In the genomic region with DNA sequence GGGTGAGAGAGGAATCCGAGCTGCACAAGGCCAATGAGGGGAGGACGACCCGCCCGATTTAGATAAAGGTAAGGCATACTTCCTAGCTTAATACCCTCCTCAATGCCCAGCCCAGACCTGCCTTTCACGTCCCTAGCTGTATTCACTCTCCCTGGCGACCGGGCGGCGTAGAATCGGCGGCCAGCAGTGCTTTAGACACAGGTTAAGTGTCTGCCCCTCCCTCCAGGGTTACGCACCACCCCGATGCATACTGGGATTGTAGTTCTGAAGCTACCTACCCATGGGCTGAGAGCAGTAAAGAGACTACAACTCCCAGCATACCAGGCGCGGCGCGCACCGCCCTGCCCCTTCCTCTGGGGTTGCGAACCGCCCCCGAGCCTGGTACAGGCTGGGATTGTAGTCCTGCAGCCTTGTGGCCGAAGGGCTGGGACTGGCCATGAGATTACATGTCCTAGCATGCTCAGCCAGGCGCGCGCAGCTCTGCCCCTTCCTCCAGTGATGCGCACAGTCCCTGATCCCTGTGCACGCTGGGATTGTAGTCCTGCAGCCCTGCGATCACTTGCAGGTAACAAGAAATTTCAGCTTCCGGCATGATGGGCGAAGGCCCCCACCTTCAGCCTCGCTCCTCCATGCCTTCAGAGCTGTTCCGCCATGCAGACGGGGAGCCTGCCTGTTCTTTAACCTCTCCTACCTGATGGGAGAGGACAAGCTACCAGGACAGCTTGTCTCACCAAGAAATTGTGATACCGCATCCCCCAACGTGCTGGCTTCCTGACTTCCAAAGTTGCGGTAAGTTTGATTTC, we compare ENCODE assay signal across 8 cellular contexts. TPM values are rescaled to one million over a fixed set of nuclear protein-coding genes. Genes with fewer than 3 reads are reported as not detected.
DNase-seq lines count a peak whose midpoint lies in the region; ATAC-seq and TF ChIP-seq lines count a peak whose summit lies in the region.

No MANE protein-coding gene starts in this region.

- H3K36me3 ChIP-seq in endodermal cell (ENCODE audit: control insufficient read depth, insufficient read depth, low read length) = peaks cover 14% of the 10 kb centered on the region
- no peaks in the 10 kb centered on the region for H3K36me3 ChIP-seq in mesendoderm (ENCODE audit: control insufficient read depth, insufficient read depth, low read length)

- H3K4me3 ChIP-seq in endodermal cell (ENCODE audit: low read length) = peak overlapping the region; percentile 91
- peak overlapping the region; percentile 81 for H3K4me3 ChIP-seq in mesendoderm (ENCODE audit: low read length)

- 0% methylated on average over 22 to 36 of the region's 36 CpGs for WGBS in endodermal cell (ENCODE audit: insufficient coverage in 1 of 2, insufficient read length in 1 of 2), 2 experiments
- no CpG with 5 or more reads among the region's 36 CpGs for WGBS in mesendoderm (ENCODE audit: extremely low coverage, insufficient coverage, low lambda C conversion rate)

- H4K5ac ChIP-seq in mesendoderm (ENCODE audit: low read length) = peak overlapping the region; percentile 61

- DNase-seq in Caki2 (ENCODE audit: low read depth) (peak; percentile 100), HUDEP-2 (lab: John Stamatoyannopoulos, UW; ENCODE audit: unreplicated experiment in 76 of 76) (peak; percentile 74 to 99 (median 96)), NOMO-1 treated with dmso at 0.1 percent for 144 hours (lab: John Stamatoyannopoulos, UW; ENCODE audit: unreplicated experiment) (peak; percentile 96), endodermal cell (peak; percentile 99), mesendoderm (peak; percentile 100)
- DNase-seq in activated CD8-positive, alpha-beta memory T cell treated with anti-CD3 and anti-CD28 coated beads, Interleukin-2, amount 50 U/mL, for 1 hour (ENCODE audit: extremely low read depth) = peak; percentile 73
- DNase-seq in stimulated activated CD8-positive, alpha-beta memory T cell treated with anti-CD3 and anti-CD28 coated beads, Interleukin-12 subunit alpha, Interleukin-12 subunit beta, amount 100 ng/mL, for 4 hours (ENCODE audit: low read depth) = peak; percentile 86

- H2BK120ac ChIP-seq in mesendoderm (ENCODE audit: low read depth, low read length) = no peak overlapping the region

- peak overlapping the region; percentile 29 for H3K18ac ChIP-seq in mesendoderm (ENCODE audit: low read length)

- TF ChIP-seq CTCF in endodermal cell (conservative IDR thresholded peaks at IDR 0.05) = peak; percentile 14

- H3K27ac Mint-ChIP-seq in endodermal cell = peak overlapping the region; percentile 98

- peak overlapping the region; percentile 95 for H3K4me3 Mint-ChIP-seq in endodermal cell

- H3K79me1 ChIP-seq in mesendoderm (ENCODE audit: low read length) = peaks cover 3% of the 10 kb centered on the region

- peak overlapping the region; percentile 92 for H3K4me2 ChIP-seq in mesendoderm (ENCODE audit: low read length)

- peak; percentile 98 for ATAC-seq in GM21390 (IDR thresholded peaks at IDR 0.05; ENCODE audit: unreplicated experiment)

- in situ Hi-C loops in Caki2 (cut with HindIII; ENCODE audit: low pct_unique_long_range_greater_than_20kb, low sequenced_read_pairs) = no loop called here

- H3K23ac ChIP-seq in mesendoderm (ENCODE audit: low read length) = no peak overlapping the region

- H3K4ac ChIP-seq in mesendoderm (ENCODE audit: low read depth, low read length) = no peak overlapping the region

- H3K9me3 Mint-ChIP-seq in endodermal cell = peaks cover 14% of the 10 kb centered on the region

- H2BK5ac ChIP-seq in mesendoderm (ENCODE audit: low read length) = peak overlapping the region; percentile 26

- no peaks in the 10 kb centered on the region for H3K27me3 ChIP-seq in endodermal cell (ENCODE audit: control insufficient read depth, insufficient read depth, low read length, poor library complexity, severe bottlenecking)
- no peaks in the 10 kb centered on the region for H3K27me3 ChIP-seq in mesendoderm (ENCODE audit: insufficient read depth, low read length, poor library complexity)

- H3K27ac ChIP-seq in endodermal cell (ENCODE audit: low read depth, low read length) (no peak overlapping the region), mesendoderm (ENCODE audit: low read depth, low read length) (peak overlapping the region; percentile 18)

- H3K56ac ChIP-seq in mesendoderm (ENCODE audit: low read length) = peak overlapping the region; percentile 90

- no peaks in the 10 kb centered on the region for H3K79me2 ChIP-seq in mesendoderm (ENCODE audit: control insufficient read depth, insufficient read depth, low read length)

- no peak overlapping the region for H2BK15ac ChIP-seq in mesendoderm (replicated peaks; ENCODE audit: low read depth)

- H4K8ac ChIP-seq in mesendoderm (ENCODE audit: low read depth, low read length) = no peak overlapping the region

- H3K9me3 ChIP-seq in endodermal cell (ENCODE audit: control insufficient read depth, low read length) = peaks cover under 1% of the 10 kb centered on the region

- H3K36me3 Mint-ChIP-seq in endodermal cell (ENCODE audit: low read depth) = peaks cover 30% of the 10 kb centered on the region

- no peak overlapping the region for H2AK5ac ChIP-seq in mesendoderm (ENCODE audit: low read length)

- H3K4me1 ChIP-seq in endodermal cell (ENCODE audit: control insufficient read depth, insufficient read depth, low read length) = peaks cover 4% of the 10 kb centered on the region
- peaks cover 4% of the 10 kb centered on the region for H3K4me1 ChIP-seq in mesendoderm (ENCODE audit: control insufficient read depth, low read depth, low read length)

- peaks cover 24% of the 10 kb centered on the region for H3K4me1 Mint-ChIP-seq in endodermal cell

- H3K9ac ChIP-seq in endodermal cell (ENCODE audit: extremely low read depth, low read length, poor library complexity, severe bottlenecking) = peak overlapping the region; percentile 62
- H3K9ac ChIP-seq in mesendoderm (ENCODE audit: low read length) = peak overlapping the region; percentile 81

- H3K27me3 Mint-ChIP-seq in endodermal cell (ENCODE audit: insufficient read depth) = no peaks in the 10 kb centered on the region

RNA-seq across cellular contexts. Expression of a gene that starts 43.5 kb away (rescaled TPM):
- total RNA-seq in Caki2 (2014; rRNA removed; shearing (Covaris generic); ENCODE audit: low replicate concordance) = 3.3 and 5.5 TPM in 2 replicates
- 1 to 10 TPM; 7.8 to 8.7 TPM for total RNA-seq in endodermal cell
- 7.6 TPM for polyA plus RNA-seq in endodermal cell (2013, experiment 1 of 2)
- 5.9 TPM for polyA plus RNA-seq in endodermal cell (2013, experiment 2 of 2)
- polyA plus RNA-seq in mesendoderm (2013, experiment 1 of 2) = 2.0 TPM
- 2.2 TPM for polyA plus RNA-seq in mesendoderm (2013, experiment 2 of 2)

RNA-seq across cellular contexts. Expression of a gene that starts 45.1 kb away (rescaled TPM):
- total RNA-seq in Caki2 (2014; rRNA removed; shearing (Covaris generic); ENCODE audit: low replicate concordance) = 19.8 and 28.9 TPM in 2 replicates
- total RNA-seq in endodermal cell = 10 to 100 TPM in 1 of 2 donors, 1 to 10 TPM in 1; 8.8 to 12.0 TPM
- polyA plus RNA-seq in endodermal cell (2013, experiment 1 of 2) = 10.5 TPM
- 11.7 TPM for polyA plus RNA-seq in endodermal cell (2013, experiment 2 of 2)
- polyA plus RNA-seq in mesendoderm (2013, experiment 1 of 2) = 9.6 TPM
- 9.0 TPM for polyA plus RNA-seq in mesendoderm (2013, experiment 2 of 2)
